Comparison of ENCODE assay signal across 8 cellular contexts in the genomic region with DNA sequence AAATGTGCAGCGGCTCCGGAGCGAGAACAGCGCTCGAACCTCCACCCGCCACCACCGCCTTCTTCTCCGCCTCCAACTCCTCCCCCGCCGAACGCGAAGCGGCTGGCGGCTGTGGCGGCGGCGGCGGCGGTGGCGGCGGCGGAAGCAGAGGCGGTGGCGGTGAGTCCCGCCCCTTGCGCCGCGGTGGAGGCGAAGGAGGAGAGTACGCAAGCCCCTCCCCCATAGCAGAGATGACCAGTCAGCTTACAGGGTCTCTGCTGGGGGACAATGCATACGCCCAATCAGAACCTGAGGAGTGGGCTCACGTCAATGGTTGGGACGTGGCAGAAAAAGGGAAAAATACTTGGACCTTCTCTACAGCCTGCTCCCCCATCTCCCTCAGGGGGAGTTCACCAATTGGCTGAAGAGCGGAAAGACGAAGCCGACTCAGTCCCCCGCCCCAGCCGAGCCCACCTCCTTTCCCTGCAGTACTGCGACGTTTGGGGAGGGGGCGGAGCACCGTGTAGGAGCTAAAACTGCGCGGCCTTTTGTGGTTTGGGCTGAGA. TPM values are rescaled to one million over a fixed set of nuclear protein-coding genes. Genes with fewer than 3 reads are reported as not detected.
DNase-seq lines count a peak whose midpoint lies in the region; ATAC-seq, FAIRE-seq and TF ChIP-seq lines count a peak whose summit lies in the region.

A gene with protein sequence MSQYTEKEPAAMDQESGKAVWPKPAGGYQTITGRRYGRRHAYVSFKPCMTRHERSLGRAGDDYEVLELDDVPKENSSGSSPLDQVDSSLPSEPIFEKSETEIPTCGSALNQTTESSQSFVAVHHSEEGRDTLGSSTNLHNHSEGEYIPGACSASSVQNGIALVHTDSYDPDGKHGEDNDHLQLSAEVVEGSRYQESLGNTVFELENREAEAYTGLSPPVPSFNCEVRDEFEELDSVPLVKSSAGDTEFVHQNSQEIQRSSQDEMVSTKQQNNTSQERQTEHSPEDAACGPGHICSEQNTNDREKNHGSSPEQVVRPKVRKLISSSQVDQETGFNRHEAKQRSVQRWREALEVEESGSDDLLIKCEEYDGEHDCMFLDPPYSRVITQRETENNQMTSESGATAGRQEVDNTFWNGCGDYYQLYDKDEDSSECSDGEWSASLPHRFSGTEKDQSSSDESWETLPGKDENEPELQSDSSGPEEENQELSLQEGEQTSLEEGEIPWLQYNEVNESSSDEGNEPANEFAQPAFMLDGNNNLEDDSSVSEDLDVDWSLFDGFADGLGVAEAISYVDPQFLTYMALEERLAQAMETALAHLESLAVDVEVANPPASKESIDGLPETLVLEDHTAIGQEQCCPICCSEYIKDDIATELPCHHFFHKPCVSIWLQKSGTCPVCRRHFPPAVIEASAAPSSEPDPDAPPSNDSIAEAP (minus strand): TSS at position 131 of the 545 bp plus-strand sequence. CDS start 26,541 bp downstream, outside the sequence.

- CTCF ChIA-PET in AG04449 (lab: Yijun Ruan, JAX) (no interaction called here), WTC11 (lab: Charles Lee) (interaction anchor here (1.0 to 2.2 kb wide), 4 partner anchors 9 to 279 kb away, joined by 3 to 8 read pairs (median 4); no protein-coding TSS in a partner anchor)

- ATAC-seq in GM18907 (IDR thresholded peaks at IDR 0.05; ENCODE audit: unreplicated experiment) (peak; percentile 91), HG03175 (IDR thresholded peaks at IDR 0.05; ENCODE audit: unreplicated experiment) (peak; percentile 78), WTC11 (peak; percentile 92)

- H3K4me1 ChIP-seq in small intestine (ENCODE audit: control insufficient read depth in 2 of 2, insufficient read depth in 1 of 2, low read depth in 1 of 2, low read length in 1 of 2), result no peaks in the 10 kb centered on the region

- WGBS in small intestine, 3 donors, result 0% methylated on average over 26 to 44 of the region's 44 CpGs

- H3K9me3 ChIP-seq in small intestine (ENCODE audit: control insufficient read depth, low read depth), result no peaks in the 10 kb centered on the region

- peaks cover 12% of the 10 kb centered on the region for H3K9me3 Mint-ChIP-seq in WTC11

- peak within 1 kb of the TSS; percentile 97 for H3K4me3 Mint-ChIP-seq in WTC11

- H3K4me3 ChIP-seq in AG04449 (ENCODE audit: low read depth, low read length) (peak within 1 kb of the TSS; percentile 96), cardiac fibroblast (replicated peaks in 1 of 2; ENCODE audit: low read depth in 2 of 2, low read length in 2 of 2) (peak within 1 kb of the TSS; percentile 86), small intestine (ENCODE audit: low read depth in 1 of 2, low read length in 2 of 2) (peak within 1 kb of the TSS; percentile 84 to 93)

- DNase-seq in AG04449 (ENCODE audit: low read depth, low spot score) (peak; percentile 100), NCI-H226 (peak; percentile 100), WTC11 (ENCODE audit: low spot score) (peak; percentile 99), cardiac fibroblast (ENCODE audit: low read depth in 2 of 2) (peak; percentile 100), iPS-NIHi11 (ENCODE audit: low spot score) (peak; percentile 94), small intestine (peak; percentile 97)

- POLR2A ChIA-PET in AG04449 (lab: Yijun Ruan, JAX), result interaction anchor here (0.7 to 1.6 kb wide), 7 partner anchors 15 to 682 kb away, joined by 3 to 7 read pairs (median 4); no protein-coding TSS in a partner anchor
- POLR2A ChIA-PET in WTC11 (lab: Charles Lee), result interaction anchor here (0.7 to 2.6 kb wide), 13 partner anchors 9 to 1028 kb away, joined by 3 to 14 read pairs (median 4); a partner anchor contains a TSS

- no peaks in the 10 kb centered on the region for H3K27me3 Mint-ChIP-seq in WTC11 (ENCODE audit: low read depth)

- H3K36me3 ChIP-seq in small intestine (ENCODE audit: control insufficient read depth in 2 of 2, insufficient read depth in 2 of 2, low read length in 2 of 2), result no peaks in the 10 kb centered on the region

- H3K4me1 Mint-ChIP-seq in WTC11, result peaks cover 50% of the 10 kb centered on the region

- TF ChIP-seq CTCF in AG04449 (IDR thresholded peaks at IDR 0.05; ENCODE audit: insufficient read depth, low read length, missing control alignments) (peak; percentile 35), WTC11 (IDR thresholded peaks at IDR 0.05) (no peak), cardiac fibroblast (IDR thresholded peaks at IDR 0.05; ENCODE audit: low read depth, low read length) (peak; percentile 36)

- no peak for FAIRE-seq in small intestine (lab: Jason Lieb, UNC)

- peaks cover 9% of the 10 kb centered on the region for H3K36me3 Mint-ChIP-seq in WTC11

- H3K27me3 ChIP-seq in small intestine (ENCODE audit: control insufficient read depth in 2 of 2, insufficient read depth in 2 of 2, low read length in 2 of 2), result no peaks in the 10 kb centered on the region

- H3K27ac ChIP-seq in small intestine (ENCODE audit: low read depth in 1 of 2, low read length in 1 of 2), result peak within 1 kb of the TSS; percentile 91 to 99

- peak within 1 kb of the TSS; percentile 100 for H3K27ac Mint-ChIP-seq in WTC11

TF ChIP-seq in WTC11, 78 proteins besides CTCF, POLR2A, EP300 and RAD21:
- TF ChIP-seq CREM (CRISPR knock-in tag; IDR thresholded peaks at IDR 0.05) (peak; percentile 84), NR2C2 (CRISPR knock-in tag; IDR thresholded peaks at IDR 0.05) (no peak), SP1 (CRISPR knock-in tag; conservative IDR thresholded peaks at IDR 0.05) (peak; percentile 70), FOXP1 (CRISPR knock-in tag; IDR thresholded peaks at IDR 0.05; ENCODE audit: borderline replicate concordance) (no peak), NFYB (CRISPR knock-in tag; conservative IDR thresholded peaks at IDR 0.05; ENCODE audit: low read depth) (peak; percentile 81), TEAD1 (CRISPR knock-in tag; IDR thresholded peaks at IDR 0.05) (peak; percentile 37; the same call in 1 of the 2 replicates), ZNF138 (CRISPR knock-in tag; conservative IDR thresholded peaks at IDR 0.05) (no peak), FOXK1 (CRISPR knock-in tag; IDR thresholded peaks at IDR 0.05) (0 out of 2 replicates have a peak, but pooled peaks have one; percentile 33), OVOL2 (CRISPR knock-in tag; IDR thresholded peaks at IDR 0.05; ENCODE audit: borderline replicate concordance) (no peak)
- TF ChIP-seq, protein P1, sequence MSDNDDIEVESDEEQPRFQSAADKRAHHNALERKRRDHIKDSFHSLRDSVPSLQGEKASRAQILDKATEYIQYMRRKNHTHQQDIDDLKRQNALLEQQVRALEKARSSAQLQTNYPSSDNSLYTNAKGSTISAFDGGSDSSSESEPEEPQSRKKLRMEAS (CRISPR knock-in tag; IDR thresholded peaks at IDR 0.05), result 0 out of 2 replicates have a peak, but pooled peaks have one; percentile 9
- TF ChIP-seq, protein P2, sequence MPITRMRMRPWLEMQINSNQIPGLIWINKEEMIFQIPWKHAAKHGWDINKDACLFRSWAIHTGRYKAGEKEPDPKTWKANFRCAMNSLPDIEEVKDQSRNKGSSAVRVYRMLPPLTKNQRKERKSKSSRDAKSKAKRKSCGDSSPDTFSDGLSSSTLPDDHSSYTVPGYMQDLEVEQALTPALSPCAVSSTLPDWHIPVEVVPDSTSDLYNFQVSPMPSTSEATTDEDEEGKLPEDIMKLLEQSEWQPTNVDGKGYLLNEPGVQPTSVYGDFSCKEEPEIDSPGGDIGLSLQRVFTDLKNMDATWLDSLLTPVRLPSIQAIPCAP (CRISPR knock-in tag; IDR thresholded peaks at IDR 0.05), result no peak
- TF ChIP-seq, protein P3, sequence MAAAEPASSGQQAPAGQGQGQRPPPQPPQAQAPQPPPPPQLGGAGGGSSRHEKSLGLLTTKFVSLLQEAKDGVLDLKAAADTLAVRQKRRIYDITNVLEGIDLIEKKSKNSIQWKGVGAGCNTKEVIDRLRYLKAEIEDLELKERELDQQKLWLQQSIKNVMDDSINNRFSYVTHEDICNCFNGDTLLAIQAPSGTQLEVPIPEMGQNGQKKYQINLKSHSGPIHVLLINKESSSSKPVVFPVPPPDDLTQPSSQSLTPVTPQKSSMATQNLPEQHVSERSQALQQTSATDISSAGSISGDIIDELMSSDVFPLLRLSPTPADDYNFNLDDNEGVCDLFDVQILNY (CRISPR knock-in tag; IDR thresholded peaks at IDR 0.05), result peak; percentile 54; the same call in 1 of the 2 replicates
- TF ChIP-seq, protein P4, sequence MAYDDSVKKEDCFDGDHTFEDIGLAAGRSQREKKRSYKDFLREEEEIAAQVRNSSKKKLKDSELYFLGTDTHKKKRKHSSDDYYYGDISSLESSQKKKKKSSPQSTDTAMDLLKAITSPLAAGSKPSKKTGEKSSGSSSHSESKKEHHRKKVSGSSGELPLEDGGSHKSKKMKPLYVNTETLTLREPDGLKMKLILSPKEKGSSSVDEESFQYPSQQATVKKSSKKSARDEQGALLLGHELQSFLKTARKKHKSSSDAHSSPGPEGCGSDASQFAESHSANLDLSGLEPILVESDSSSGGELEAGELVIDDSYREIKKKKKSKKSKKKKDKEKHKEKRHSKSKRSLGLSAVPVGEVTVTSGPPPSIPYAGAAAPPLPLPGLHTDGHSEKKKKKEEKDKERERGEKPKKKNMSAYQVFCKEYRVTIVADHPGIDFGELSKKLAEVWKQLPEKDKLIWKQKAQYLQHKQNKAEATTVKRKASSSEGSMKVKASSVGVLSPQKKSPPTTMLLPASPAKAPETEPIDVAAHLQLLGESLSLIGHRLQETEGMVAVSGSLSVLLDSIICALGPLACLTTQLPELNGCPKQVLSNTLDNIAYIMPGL (CRISPR knock-in tag; IDR thresholded peaks at IDR 0.05), result peak; percentile 81; the same call in 1 of the 2 replicates
- TF ChIP-seq, protein P5, sequence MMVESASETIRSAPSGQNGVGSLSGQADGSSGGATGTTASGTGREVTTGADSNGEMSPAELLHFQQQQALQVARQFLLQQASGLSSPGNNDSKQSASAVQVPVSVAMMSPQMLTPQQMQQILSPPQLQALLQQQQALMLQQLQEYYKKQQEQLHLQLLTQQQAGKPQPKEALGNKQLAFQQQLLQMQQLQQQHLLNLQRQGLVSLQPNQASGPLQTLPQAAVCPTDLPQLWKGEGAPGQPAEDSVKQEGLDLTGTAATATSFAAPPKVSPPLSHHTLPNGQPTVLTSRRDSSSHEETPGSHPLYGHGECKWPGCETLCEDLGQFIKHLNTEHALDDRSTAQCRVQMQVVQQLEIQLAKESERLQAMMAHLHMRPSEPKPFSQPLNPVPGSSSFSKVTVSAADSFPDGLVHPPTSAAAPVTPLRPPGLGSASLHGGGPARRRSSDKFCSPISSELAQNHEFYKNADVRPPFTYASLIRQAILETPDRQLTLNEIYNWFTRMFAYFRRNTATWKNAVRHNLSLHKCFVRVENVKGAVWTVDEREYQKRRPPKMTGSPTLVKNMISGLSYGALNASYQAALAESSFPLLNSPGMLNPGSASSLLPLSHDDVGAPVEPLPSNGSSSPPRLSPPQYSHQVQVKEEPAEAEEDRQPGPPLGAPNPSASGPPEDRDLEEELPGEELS (CRISPR knock-in tag; IDR thresholded peaks at IDR 0.05), result peak; percentile 42; the same call in 1 of the 2 replicates

RNA-seq across cellular contexts. Expression of the gene that starts here (rescaled TPM):
- 46.8 to 51.5 TPM (median 48.7 TPM) in 3 replicates for total RNA-seq in WTC11 (2021)
- 10 to 100 TPM; 23.0 to 33.7 (median 30.0) TPM for polyA plus RNA-seq in small intestine

Comparison
In these comparisons a context has a peak if more than half of its experiments do, and no peak if none do; other contexts are left out.
1. Peak in every context shown above with its lines: DNase-seq, ATAC-seq, H3K4me3 ChIP-seq and H3K27ac ChIP-seq.